In the genomic region with DNA sequence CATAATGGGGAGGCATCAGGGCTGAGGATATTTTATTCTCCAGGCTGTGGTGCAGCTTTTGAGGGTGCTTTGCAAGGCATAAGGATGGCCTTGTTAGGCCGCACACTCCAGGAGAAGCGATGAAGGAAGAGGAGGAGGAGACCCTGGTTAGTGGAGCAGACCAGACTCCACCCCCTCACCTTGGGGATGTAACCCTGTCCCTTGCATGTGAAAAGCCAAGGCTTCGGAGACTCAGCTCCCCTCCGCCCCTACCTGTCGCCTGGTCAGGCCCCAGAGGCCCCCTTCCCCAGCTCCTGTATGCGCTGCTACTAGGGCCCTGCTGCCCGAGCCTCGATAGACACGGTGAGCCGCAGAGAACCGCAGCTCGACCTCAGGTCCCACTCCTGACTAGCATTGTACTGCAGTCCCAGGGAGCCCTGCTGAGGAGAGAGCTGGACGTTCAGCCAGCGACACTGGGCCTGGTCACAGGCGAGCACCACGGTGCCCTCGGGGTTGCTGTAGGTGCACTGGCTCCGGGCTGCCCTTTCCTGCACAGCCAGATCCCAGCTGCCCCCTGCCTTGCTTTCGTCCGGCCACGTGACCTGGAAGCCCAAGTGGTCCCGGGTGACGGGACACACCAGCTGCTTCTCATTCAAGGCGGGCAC, we compare ENCODE assay signal across 31 cellular contexts. TPM values are rescaled to one million over a fixed set of nuclear protein-coding genes. Genes with fewer than 3 reads are reported as not detected.
"Had no signal": no experiment of that assay in that cellular context is flagged by ENCODE, and none has a peak within 500 bp of the region (broad histone marks: within the 10 kb centered on the region; RNA-seq: fewer than 3 reads in every experiment).

No MANE protein-coding gene starts in this region.

- H3K36me3 ChIP-seq: right atrium auricular region, spleen, upper lobe of left lung, vagina, WERI-Rb-1 had no signal

- H3K9me3 Mint-ChIP-seq: activated CD4-positive, alpha-beta memory T cell treated with anti-CD3 and anti-CD28 coated beads for 36 hours; activated CD4-positive, alpha-beta T cell treated with anti-CD3 and anti-CD28 coated beads, Interleukin-2, amount 10 ng/mL, durations not matched to agents 24 days and 14 days; activated naive CD4-positive, alpha-beta T cell treated with anti-CD3 and anti-CD28 coated beads, Interleukin-2, amount 10 ng/mL, durations not matched to agents 7 days and 5 days; activated T-cell treated with anti-CD3 and anti-CD28 coated beads, Interleukin-2, amount 50 U/mL, for 24 hours; naive thymus-derived CD4-positive, alpha-beta T cell; T-helper 1 cell treated with Interleukin-12 subunit alpha and Interleukin-12 subunit beta and Interleukin-4 antibody, amounts not matched to agents 30 μg/mL and 1 μg/mL, for 36 hours had no signal

- H3K4me3 ChIP-seq: psoas muscle, right atrium auricular region, spleen, testis, upper lobe of left lung, vagina had no signal

- H3K27ac ChIP-seq: parathyroid adenoma, psoas muscle, right atrium auricular region, spleen, testis, upper lobe of left lung, vagina, WERI-Rb-1 had no signal

- H2AFZ ChIP-seq: parathyroid adenoma had no signal

- H3K4me1 ChIP-seq: parathyroid adenoma, psoas muscle, right atrium auricular region, testis, vagina had no signal

- DNase-seq: activated CD4-positive, alpha-beta memory T cell treated with anti-CD3 and anti-CD28 coated beads for 36 hours; activated CD4-positive, alpha-beta T cell treated with anti-CD3 and anti-CD28 coated beads, Interleukin-2, amount 10 ng/mL, durations not matched to agents 24 days and 14 days; activated CD4-positive, CD25-positive, alpha-beta regulatory T cell treated with anti-CD3 and anti-CD28 coated beads, Interleukin-2, amount 50 U/mL, for 72 hours; activated CD8-positive, alpha-beta memory T cell treated with anti-CD3 and anti-CD28 coated beads, Interleukin-2, amount 50 U/mL, for 48 hours; activated gamma-delta T cell; activated naive CD4-positive, alpha-beta T cell treated with anti-CD3 and anti-CD28 coated beads, Interleukin-2, amount 10 ng/mL, durations not matched to agents 7 days and 5 days; activated T-cell treated with anti-CD3 and anti-CD28 coated beads, Interleukin-2, amount 50 U/mL, for 24 hours; amniotic stem cell; caudate nucleus; cortex of kidney; foreskin fibroblast; head of caudate nucleus; hippocampal formation; left ventricle myocardium superior; midbrain; naive thymus-derived CD4-positive, alpha-beta T cell; occipital lobe; psoas muscle; spleen; stimulated activated naive CD8-positive, alpha-beta T cell treated with anti-CD3 and anti-CD28 coated beads, Interleukin-15, Interleukin-2, amounts not matched to agents 100 U/mL and 50 U/mL, for 24 hours; T-helper 9 cell; testis; upper lobe of left lung; WERI-Rb-1 had no signal

- H3K9me3 ChIP-seq: psoas muscle, right atrium auricular region, spleen, testis, upper lobe of left lung, vagina had no signal

- H3K9ac ChIP-seq: parathyroid adenoma had no signal

- H3K79me2 ChIP-seq: parathyroid adenoma had no signal

- H3K27ac Mint-ChIP-seq: activated CD4-positive, alpha-beta memory T cell treated with anti-CD3 and anti-CD28 coated beads for 36 hours; activated CD4-positive, alpha-beta T cell treated with anti-CD3 and anti-CD28 coated beads, Interleukin-2, amount 10 ng/mL, durations not matched to agents 24 days and 14 days; activated naive CD4-positive, alpha-beta T cell treated with anti-CD3 and anti-CD28 coated beads, Interleukin-2, amount 10 ng/mL, durations not matched to agents 7 days and 5 days; activated T-cell treated with anti-CD3 and anti-CD28 coated beads, Interleukin-2, amount 50 U/mL, for 24 hours; naive thymus-derived CD4-positive, alpha-beta T cell; T-helper 1 cell treated with Interleukin-12 subunit alpha and Interleukin-12 subunit beta and Interleukin-4 antibody, amounts not matched to agents 30 μg/mL and 1 μg/mL, for 36 hours had no signal

- H3K27me3 ChIP-seq: right atrium auricular region, testis, upper lobe of left lung, vagina had no signal

- ATAC-seq: esophagus mucosa; left ventricle myocardium superior; naive thymus-derived CD4-positive, alpha-beta T cell; psoas muscle; stimulated activated naive CD8-positive, alpha-beta T cell treated with anti-CD3 and anti-CD28 coated beads, Interleukin-15, Interleukin-2, amounts not matched to agents 100 U/mL and 50 U/mL, for 24 hours had no signal

- H3K36me3 Mint-ChIP-seq: activated CD4-positive, alpha-beta memory T cell treated with anti-CD3 and anti-CD28 coated beads for 36 hours; activated naive CD4-positive, alpha-beta T cell treated with anti-CD3 and anti-CD28 coated beads, Interleukin-2, amount 10 ng/mL, durations not matched to agents 7 days and 5 days; naive thymus-derived CD4-positive, alpha-beta T cell had no signal

RNA-seq across cellular contexts. Expression of a gene that starts 10.2 kb away (rescaled TPM):
- total RNA-seq: activated CD4-positive, alpha-beta memory T cell treated with anti-CD3 and anti-CD28 coated beads for 36 hours; activated CD4-positive, alpha-beta T cell treated with anti-CD3 and anti-CD28 coated beads, Interleukin-2, amount 10 ng/mL, durations not matched to agents 24 days and 14 days; chondrocyte; esophagus mucosa; naive thymus-derived CD4-positive, alpha-beta T cell; occipital lobe; right atrium auricular region; vagina had no signal
- polyA plus RNA-seq: naive thymus-derived CD4-positive, alpha-beta T cell; neural cell had no signal

RNA-seq across cellular contexts. Expression of a gene that starts 28.7 kb away (rescaled TPM):
- total RNA-seq: activated CD4-positive, alpha-beta memory T cell treated with anti-CD3 and anti-CD28 coated beads for 36 hours; activated CD4-positive, alpha-beta T cell treated with anti-CD3 and anti-CD28 coated beads, Interleukin-2, amount 10 ng/mL, durations not matched to agents 24 days and 14 days; naive thymus-derived CD4-positive, alpha-beta T cell; occipital lobe; vagina had no signal
- polyA plus RNA-seq: naive thymus-derived CD4-positive, alpha-beta T cell; neural cell had no signal

RNA-seq across cellular contexts. Expression of a gene that starts 58.2 kb away (rescaled TPM):
- total RNA-seq: chondrocyte, left ventricle myocardium superior, occipital lobe, psoas muscle, vagina had no signal
